ENCODE assay signal across 16 cellular contexts in genomic region chr6:42766163-42766670, GRCh38. TPM values are rescaled to one million over a fixed set of nuclear protein-coding genes. Genes with fewer than 3 reads are reported as not detected.
DNase-seq lines count a peak whose midpoint lies in the region; ATAC-seq, FAIRE-seq and TF ChIP-seq lines count a peak whose summit lies in the region.
"Had no signal": no experiment of that assay in that cellular context is flagged by ENCODE, and none has a peak within 500 bp of the region (broad histone marks: within the 10 kb centered on the region; RNA-seq: fewer than 3 reads in every experiment).

No MANE protein-coding gene starts in this region.

- DNase-seq in MCF 10A (ENCODE audit: unreplicated experiment) = peak; percentile 61
- no peak for DNase-seq in breast epithelium (ENCODE audit: low spot score in 2 of 2)
- peak; percentile 86 for DNase-seq in astrocyte (ENCODE audit: low read depth)
- DNase-seq in iris pigment epithelial cell (ENCODE audit: low read depth) = peak; percentile 69
- no peak for DNase-seq in activated T-cell treated with anti-CD3 and anti-CD28 coated beads, Interleukin-2, amount 50 U/mL, for 4 hours
- DNase-seq in islet precursor cell = no peak
- no peak for DNase-seq in cerebellar nuclear complex (lab: John Stamatoyannopoulos, UW)
- DNase-seq in mesothelial cell of epicardium (ENCODE audit: low spot score in 2 of 2, unreplicated experiment in 2 of 2) = no peak
- DNase-seq: activated CD8-positive, alpha-beta T cell treated with anti-CD3 and anti-CD28 coated beads for 36 hours; T-helper 17 cell had no signal

- no peaks in the 10 kb centered on the region for H3K27me3 ChIP-seq in breast epithelium
- H3K27me3 ChIP-seq in astrocyte (ENCODE audit: insufficient read depth, low read length) = no peaks in the 10 kb centered on the region
- H3K27me3 ChIP-seq: hepatocyte, right atrium auricular region, suprapubic skin had no signal

- H3K36me3 ChIP-seq in breast epithelium (no peaks in the 10 kb centered on the region), astrocyte (ENCODE audit: insufficient read depth, low read length) (no peaks in the 10 kb centered on the region)
- H3K36me3 ChIP-seq: right atrium auricular region, suprapubic skin had no signal

- H3K4me1 ChIP-seq in breast epithelium = no peaks in the 10 kb centered on the region
- peaks cover 13% of the 10 kb centered on the region for H3K4me1 ChIP-seq in astrocyte (ENCODE audit: insufficient read depth, low read length)

- TF ChIP-seq CTCF in MCF 10A (IDR thresholded peaks at IDR 0.05; ENCODE audit: unreplicated experiment) (no peak), breast epithelium (IDR thresholded peaks at IDR 0.05) (no peak), astrocyte (IDR thresholded peaks at IDR 0.05; ENCODE audit: insufficient read depth, low read depth, low read length) (no peak), mesothelial cell of epicardium (IDR thresholded peaks at IDR 0.05; ENCODE audit: unreplicated experiment) (no peak)

- POLR2A ChIA-PET in MCF 10A (lab: Yijun Ruan, JAX) = interaction anchor here (0.7 to 6.7 kb wide), 6 partner anchors 10 to 331 kb away, joined by 3 to 37 read pairs (median 11); partner anchors contain the start of genes BICRAL and TBCC

- H3K4me1 Mint-ChIP-seq in MCF 10A (ENCODE audit: insufficient read depth, unreplicated experiment) = peaks cover 11% of the 10 kb centered on the region
- H3K4me1 Mint-ChIP-seq in astrocyte (ENCODE audit: low read depth, unreplicated experiment) = peaks cover 6% of the 10 kb centered on the region
- H3K4me1 Mint-ChIP-seq in activated T-cell treated with anti-CD3 and anti-CD28 coated beads, Interleukin-2, amount 50 U/mL, for 4 hours (ENCODE audit: low read depth) = peaks cover 31% of the 10 kb centered on the region
- peaks cover 5% of the 10 kb centered on the region for H3K4me1 Mint-ChIP-seq in mesothelial cell of epicardium

- FAIRE-seq in astrocyte (lab: Jason Lieb, UNC) = peak; percentile 71
- FAIRE-seq: A204.1, G401.6 had no signal

- H3K27ac Mint-ChIP-seq in MCF 10A (ENCODE audit: low read depth, unreplicated experiment) (peak overlapping the region; percentile 79), astrocyte (ENCODE audit: unreplicated experiment) (no peak overlapping the region), mesothelial cell of epicardium (no peak overlapping the region)
- H3K27ac Mint-ChIP-seq: activated CD8-positive, alpha-beta T cell treated with anti-CD3 and anti-CD28 coated beads for 36 hours; activated naive CD8-positive, alpha-beta T cell had no signal

- BruUV-seq in MCF 10A (replicated peaks; lab: Mats Ljungman, UMichigan) = no TSS peak

- H3K4me3 Mint-ChIP-seq in MCF 10A (ENCODE audit: unreplicated experiment) (no peak overlapping the region), astrocyte (ENCODE audit: unreplicated experiment) (no peak overlapping the region), mesothelial cell of epicardium (no peak overlapping the region)
- no peak overlapping the region for H3K4me3 Mint-ChIP-seq in activated T-cell treated with anti-CD3 and anti-CD28 coated beads, Interleukin-2, amount 50 U/mL, for 4 hours
- H3K4me3 Mint-ChIP-seq: activated CD8-positive, alpha-beta T cell treated with anti-CD3 and anti-CD28 coated beads for 36 hours; activated naive CD8-positive, alpha-beta T cell; T-helper 17 cell had no signal

- H3K9ac ChIP-seq in astrocyte (ENCODE audit: low read length) = no peak overlapping the region

- no peak overlapping the region for H2AFZ ChIP-seq in astrocyte (ENCODE audit: low read depth, low read length)
- H2AFZ ChIP-seq: hepatocyte had no signal

- CTCF ChIA-PET in MCF 10A (lab: Yijun Ruan, JAX) = no interaction called here

- H3K36me3 Mint-ChIP-seq in MCF 10A (ENCODE audit: insufficient read depth, unreplicated experiment) (peaks cover 5% of the 10 kb centered on the region), astrocyte (ENCODE audit: low read depth, unreplicated experiment) (peaks cover 2% of the 10 kb centered on the region), mesothelial cell of epicardium (peaks cover 2% of the 10 kb centered on the region)
- peaks cover 9% of the 10 kb centered on the region for H3K36me3 Mint-ChIP-seq in activated T-cell treated with anti-CD3 and anti-CD28 coated beads, Interleukin-2, amount 50 U/mL, for 4 hours (ENCODE audit: insufficient read depth)

- H3K27ac ChIP-seq in breast epithelium (peak overlapping the region in 1 of 2 donors; percentile 17), astrocyte (ENCODE audit: low read depth, low read length) (peak overlapping the region; percentile 46)
- H3K27ac ChIP-seq: hepatocyte, right atrium auricular region, suprapubic skin had no signal

- peak overlapping the region; percentile 31 for H3K4me2 ChIP-seq in astrocyte (ENCODE audit: low read length)
- H3K4me2 ChIP-seq: hepatocyte had no signal

- H3K9me3 Mint-ChIP-seq in MCF 10A (ENCODE audit: unreplicated experiment) (no peaks in the 10 kb centered on the region), astrocyte (ENCODE audit: unreplicated experiment) (peaks cover 2% of the 10 kb centered on the region), mesothelial cell of epicardium (no peaks in the 10 kb centered on the region)
- no peaks in the 10 kb centered on the region for H3K9me3 Mint-ChIP-seq in activated T-cell treated with anti-CD3 and anti-CD28 coated beads, Interleukin-2, amount 50 U/mL, for 4 hours
- H3K9me3 Mint-ChIP-seq: activated CD8-positive, alpha-beta T cell treated with anti-CD3 and anti-CD28 coated beads for 36 hours had no signal

- H3K4me3 ChIP-seq in breast epithelium (no peak overlapping the region), astrocyte (ENCODE audit: insufficient read depth, low read depth, low read length) (no peak overlapping the region)
- H3K4me3 ChIP-seq: hepatocyte, right atrium auricular region, suprapubic skin had no signal

- H3K79me2 ChIP-seq in astrocyte (ENCODE audit: insufficient read depth, low read length) = no peaks in the 10 kb centered on the region
- H3K79me2 ChIP-seq: hepatocyte had no signal

- H4K20me1 ChIP-seq in astrocyte (ENCODE audit: insufficient read depth, low read length) = no peaks in the 10 kb centered on the region

- no peak for ATAC-seq in activated T-cell treated with anti-CD3 and anti-CD28 coated beads, Interleukin-2, amount 50 U/mL, for 4 hours
- ATAC-seq: activated CD8-positive, alpha-beta T cell treated with anti-CD3 and anti-CD28 coated beads for 36 hours; T-helper 17 cell had no signal

- H3K27me3 Mint-ChIP-seq in MCF 10A (ENCODE audit: insufficient read depth, unreplicated experiment) (no peaks in the 10 kb centered on the region), astrocyte (ENCODE audit: low read depth, unreplicated experiment) (no peaks in the 10 kb centered on the region), mesothelial cell of epicardium (ENCODE audit: low read depth) (no peaks in the 10 kb centered on the region)
- no peaks in the 10 kb centered on the region for H3K27me3 Mint-ChIP-seq in activated T-cell treated with anti-CD3 and anti-CD28 coated beads, Interleukin-2, amount 50 U/mL, for 4 hours (ENCODE audit: low read depth)
- H3K27me3 Mint-ChIP-seq: activated CD8-positive, alpha-beta T cell treated with anti-CD3 and anti-CD28 coated beads for 36 hours; activated naive CD8-positive, alpha-beta T cell; T-helper 17 cell had no signal

- intact Hi-C loops in MCF 10A (cut with micrococcal nuclease) (no loop called here), breast epithelium (cut with DNase I; ENCODE audit: low total_unique reads) (no loop called here)

- H3K9me3 ChIP-seq in breast epithelium (no peaks in the 10 kb centered on the region), astrocyte (ENCODE audit: insufficient read depth, low read depth, low read length) (no peaks in the 10 kb centered on the region)
- H3K9me3 ChIP-seq: right atrium auricular region, suprapubic skin had no signal

- TF ChIP-seq POLR2A in breast epithelium (IDR thresholded peaks at IDR 0.05) = no peak

RNA-seq across cellular contexts. Expression of gene BICRAL, which starts 15.6 kb away (rescaled TPM):
- total RNA-seq in MCF 10A (2022) (8.4 and 9.8 TPM in 2 replicates), breast epithelium (10 to 100 TPM; 16.7 to 25.2 (median 16.8) TPM), astrocyte (5.9 and 7.1 TPM in 2 replicates), mesothelial cell of epicardium (12.5 to 13.2 TPM (median 12.7 TPM) in 3 replicates)
- 1 to 10 TPM; 7.6 to 8.5 (median 8.2) TPM for total RNA-seq in activated T-cell treated with anti-CD3 and anti-CD28 coated beads, Interleukin-2, amount 50 U/mL, for 4 hours

RNA-seq across cellular contexts. Expression of gene TBCC, which starts 20.3 kb away (rescaled TPM):
- total RNA-seq in MCF 10A (2022) (13.7 and 19.4 TPM in 2 replicates), breast epithelium (10 to 100 TPM; 21.3 to 27.7 (median 26.3) TPM), astrocyte (25.8 and 27.4 TPM in 2 replicates), mesothelial cell of epicardium (19.5 to 21.2 TPM (median 20.3 TPM) in 3 replicates)
- total RNA-seq in activated T-cell treated with anti-CD3 and anti-CD28 coated beads, Interleukin-2, amount 50 U/mL, for 4 hours = 10 to 100 TPM; 19.6 to 21.4 (median 20.1) TPM

RNA-seq across cellular contexts. Expression of gene PRPH2, which starts 43.8 kb away (rescaled TPM):
- total RNA-seq in MCF 10A (2022) (not detected in 2 replicates), breast epithelium (under 1 TPM in 2 of 3 donors, not detected in 1; 0.32 to 0.59 TPM), astrocyte (not detected in 2 replicates), mesothelial cell of epicardium (0.11 to 0.16 TPM (median 0.11 TPM) in 3 replicates)
- total RNA-seq in activated T-cell treated with anti-CD3 and anti-CD28 coated beads, Interleukin-2, amount 50 U/mL, for 4 hours = under 1 TPM in 1 of 3 donors, not detected in 2; 0.05 TPM
- total RNA-seq: activated CD8-positive, alpha-beta T cell treated with anti-CD3 and anti-CD28 coated beads for 36 hours; hepatocyte; T-helper 17 cell had no signal

Comparison
In these comparisons a context has a peak if more than half of its experiments do, and no peak if none do; other contexts are left out.
1. DNase-seq: peak in MCF 10A (single experiment), astrocyte (single experiment) and iris pigment epithelial cell (single experiment); none in breast epithelium (0 of 2), activated T-cell treated with anti-CD3 and anti-CD28 coated beads, Interleukin-2, amount 50 U/mL, for 4 hours (single experiment), islet precursor cell (single experiment), cerebellar nuclear complex (0 of 2) and mesothelial cell of epicardium (0 of 2).